Comparison of ENCODE assay signal across 20 cellular contexts in genomic region chrX:12987900-12988594, GRCh38. TPM values are rescaled to one million over a fixed set of nuclear protein-coding genes. Genes with fewer than 3 reads are reported as not detected.
DNase-seq lines count a peak whose midpoint lies in the region; ATAC-seq and TF ChIP-seq lines count a peak whose summit lies in the region.
"Had no signal": no experiment of that assay in that cellular context is flagged by ENCODE, and none has a peak within 500 bp of the region (broad histone marks: within the 10 kb centered on the region; RNA-seq: fewer than 3 reads in every experiment).

No MANE protein-coding gene starts in this region.

- H3K4me2 ChIP-seq in IMR-90 (ENCODE audit: low read depth, low read length): no peak overlapping the region

- no peak overlapping the region for H2BK120ac ChIP-seq in IMR-90 (ENCODE audit: low read depth, low read length)

- H3K18ac ChIP-seq in IMR-90 (ENCODE audit: low read depth, low read length): no peak overlapping the region

- no peak overlapping the region for H3K14ac ChIP-seq in IMR-90 (replicated peaks; ENCODE audit: low read depth, low read length)

- no peak overlapping the region for H3K4ac ChIP-seq in IMR-90 (ENCODE audit: low read depth, low read length)

- no peak for TF ChIP-seq CTCF in IMR-90 (conservative IDR thresholded peaks at IDR 0.05; ENCODE audit: low read depth, low read length)

- in situ Hi-C loops in IMR-90 (cut with MboI; ENCODE audit: low sequenced_read_pairs): loop anchor here (10.0 kb wide), 1 partner anchor 387 kb away; no protein-coding TSS in a partner anchor

- H4K5ac ChIP-seq in IMR-90 (ENCODE audit: low read depth, low read length): no peak overlapping the region

- H3K4me3 ChIP-seq in IMR-90 (ENCODE audit: insufficient read depth, low read depth, low read length): no peak overlapping the region
- H3K4me3 ChIP-seq in mucosa of stomach (ENCODE audit: low read length): no peak overlapping the region
- H3K4me3 ChIP-seq: gastroesophageal sphincter had no signal

- WGBS in IMR-90 (ENCODE audit: extremely low coverage in 2 of 2, insufficient read length in 1 of 2), 2 experiments: 93% methylated on average over 2 of the region's 8 CpGs; no CpG with 5 or more reads in 1 of the 2 experiments

- no peak overlapping the region for H4K91ac ChIP-seq in IMR-90 (ENCODE audit: insufficient read depth, low read depth, low read length)

- no peak overlapping the region for H3K27ac ChIP-seq in IMR-90 (ENCODE audit: insufficient read depth, low read length)
- H3K27ac ChIP-seq: gastroesophageal sphincter had no signal

- peak overlapping the region; percentile 10; the same call in 1 of the 2 replicates for H2BK20ac ChIP-seq in IMR-90 (ENCODE audit: low read depth, low read length)

- no peak overlapping the region for H2BK15ac ChIP-seq in IMR-90 (ENCODE audit: low read depth, low read length)

- peaks cover 26% of the 10 kb centered on the region for H3K27me3 Mint-ChIP-seq in activated T-cell treated with anti-CD3 and anti-CD28 coated beads, Interleukin-2, amount 50 U/mL, for 72 hours (ENCODE audit: low read depth)
- no peaks in the 10 kb centered on the region for H3K27me3 Mint-ChIP-seq in activated T-cell treated with anti-CD3 and anti-CD28 coated beads, Interleukin-2, amount 50 U/mL, for 4 hours (ENCODE audit: low read depth)
- peaks cover 4% of the 10 kb centered on the region for H3K27me3 Mint-ChIP-seq in activated naive CD8-positive, alpha-beta T cell treated with anti-CD3 and anti-CD28 coated beads for 36 hours

- H3K36me3 ChIP-seq in IMR-90 (ENCODE audit: control insufficient read depth, insufficient read depth, low read length) (no peaks in the 10 kb centered on the region), mucosa of stomach (ENCODE audit: control insufficient read depth, insufficient read depth, low read length) (no peaks in the 10 kb centered on the region)
- H3K36me3 ChIP-seq: gastroesophageal sphincter had no signal

- H3K36me3 Mint-ChIP-seq in activated T-cell treated with anti-CD3 and anti-CD28 coated beads, Interleukin-2, amount 50 U/mL, for 72 hours (ENCODE audit: insufficient read depth in 2 of 2): peaks cover 2 to 4% of the 10 kb centered on the region in 2 donors
- no peaks in the 10 kb centered on the region for H3K36me3 Mint-ChIP-seq in activated T-cell treated with anti-CD3 and anti-CD28 coated beads, Interleukin-2, amount 50 U/mL, for 4 hours (ENCODE audit: insufficient read depth)
- H3K36me3 Mint-ChIP-seq in activated naive CD8-positive, alpha-beta T cell treated with anti-CD3 and anti-CD28 coated beads for 36 hours: peaks cover 4% of the 10 kb centered on the region

- no peaks in the 10 kb centered on the region for H3K9me3 ChIP-seq in IMR-90 (ENCODE audit: control insufficient read depth, insufficient read depth, low read length)
- no peaks in the 10 kb centered on the region for H3K9me3 ChIP-seq in mucosa of stomach (ENCODE audit: control insufficient read depth, low read length)
- H3K9me3 ChIP-seq: gastroesophageal sphincter had no signal

- no peak overlapping the region for H2AK9ac ChIP-seq in IMR-90 (replicated peaks; ENCODE audit: low read depth, low read length, poor library complexity)

- TF ChIP-seq RAD21 in IMR-90 (IDR thresholded peaks at IDR 0.05; ENCODE audit: low read length): no peak

- peaks cover 7% of the 10 kb centered on the region; the same call in 1 of the 2 replicates for H3K9me1 ChIP-seq in IMR-90 (ENCODE audit: insufficient read depth, low read length)

- dilution Hi-C loops in IMR-90 (cut with HindIII; ENCODE audit: low sequenced_read_pairs, unreplicated experiment): no loop called here

- H3K27me3 ChIP-seq in IMR-90 (ENCODE audit: control insufficient read depth, insufficient read depth, low read length): no peaks in the 10 kb centered on the region
- H3K27me3 ChIP-seq in mucosa of stomach (ENCODE audit: control insufficient read depth, insufficient read depth, low read length): no peaks in the 10 kb centered on the region
- H3K27me3 ChIP-seq: gastroesophageal sphincter had no signal

- peak overlapping the region in 1 of 2 experiments; percentile 21; a peak in 1 of 4 replicates for H4K8ac ChIP-seq in IMR-90 (ENCODE audit: low read depth in 2 of 2, low read length in 2 of 2)

- intact Hi-C loops in IMR-90 (cut with micrococcal nuclease): no loop called here

- POLR2A ChIA-PET in IMR-90 (lab: Charles Lee; ENCODE audit: unreplicated experiment): no interaction called here

- H3K9ac ChIP-seq in IMR-90 (ENCODE audit: low read depth, low read length) (no peak overlapping the region), mucosa of stomach (ENCODE audit: low read length) (peak overlapping the region; percentile 31)

- CTCF ChIA-PET in IMR-90 (lab: Yijun Ruan, JAX): no interaction called here

- H3K23ac ChIP-seq in IMR-90 (ENCODE audit: low read depth, low read length): no peak overlapping the region

- H3K9me3 Mint-ChIP-seq in activated T-cell treated with anti-CD3 and anti-CD28 coated beads, Interleukin-2, amount 50 U/mL, for 72 hours: no peaks in the 10 kb centered on the region
- H3K9me3 Mint-ChIP-seq in activated T-cell treated with anti-CD3 and anti-CD28 coated beads, Interleukin-2, amount 50 U/mL, for 4 hours: peaks cover 4% of the 10 kb centered on the region
- peaks cover 4% of the 10 kb centered on the region for H3K9me3 Mint-ChIP-seq in activated naive CD8-positive, alpha-beta T cell treated with anti-CD3 and anti-CD28 coated beads for 36 hours

- H3K4me3 Mint-ChIP-seq in activated T-cell treated with anti-CD3 and anti-CD28 coated beads, Interleukin-2, amount 50 U/mL, for 72 hours: peak overlapping the region; percentile 11 to 25
- no peak overlapping the region for H3K4me3 Mint-ChIP-seq in activated T-cell treated with anti-CD3 and anti-CD28 coated beads, Interleukin-2, amount 50 U/mL, for 4 hours
- H3K4me3 Mint-ChIP-seq in activated naive CD8-positive, alpha-beta T cell treated with anti-CD3 and anti-CD28 coated beads for 36 hours: no peak overlapping the region

- no peaks in the 10 kb centered on the region; the same call in 1 of the 2 replicates for H3K4me1 ChIP-seq in IMR-90 (ENCODE audit: control insufficient read depth, insufficient read depth, low read length)
- H3K4me1 ChIP-seq in mucosa of stomach (ENCODE audit: control insufficient read depth, insufficient read depth, low read length): peaks cover 27% of the 10 kb centered on the region

- ATAC-seq in activated T-cell treated with anti-CD3 and anti-CD28 coated beads, Interleukin-2, amount 50 U/mL, for 72 hours (replicated peaks in 1 of 2): no peak
- no peak for ATAC-seq in activated T-cell treated with anti-CD3 and anti-CD28 coated beads, Interleukin-2, amount 50 U/mL, for 4 hours
- ATAC-seq in IMR-90 (ENCODE audit: low read depth): no peak
- ATAC-seq in activated CD4-positive, CD25-positive, alpha-beta regulatory T cell treated with anti-CD3 and anti-CD28 coated beads, Interleukin-2, amount 50 U/mL, for 24 hours: no peak
- ATAC-seq: gastroesophageal sphincter had no signal

- TF ChIP-seq POLR2A in IMR-90 (IDR thresholded peaks at IDR 0.05; ENCODE audit: low read depth, low read length): no peak

- no peaks in the 10 kb centered on the region for H4K20me1 ChIP-seq in IMR-90 (ENCODE audit: insufficient read depth, low read length)

- no peaks in the 10 kb centered on the region for H3K79me1 ChIP-seq in IMR-90 (ENCODE audit: low read depth in 1 of 2, low read length in 2 of 2)

- H3K56ac ChIP-seq in IMR-90 (ENCODE audit: extremely low read depth, insufficient read depth, low read length): no peak overlapping the region

- no peak overlapping the region for H2AK5ac ChIP-seq in IMR-90 (ENCODE audit: low read depth, low read length)

- peaks cover 80% of the 10 kb centered on the region for H3K4me1 Mint-ChIP-seq in activated T-cell treated with anti-CD3 and anti-CD28 coated beads, Interleukin-2, amount 50 U/mL, for 72 hours (ENCODE audit: low read depth)
- peaks cover 57% of the 10 kb centered on the region for H3K4me1 Mint-ChIP-seq in activated T-cell treated with anti-CD3 and anti-CD28 coated beads, Interleukin-2, amount 50 U/mL, for 4 hours (ENCODE audit: low read depth)
- peaks cover 66% of the 10 kb centered on the region for H3K4me1 Mint-ChIP-seq in activated naive CD8-positive, alpha-beta T cell treated with anti-CD3 and anti-CD28 coated beads for 36 hours

- no peak overlapping the region for H3K27ac Mint-ChIP-seq in activated T-cell treated with anti-CD3 and anti-CD28 coated beads, Interleukin-2, amount 50 U/mL, for 72 hours
- H3K27ac Mint-ChIP-seq in activated naive CD8-positive, alpha-beta T cell treated with anti-CD3 and anti-CD28 coated beads for 36 hours: peak overlapping the region; percentile 48

- DNase-seq in activated T-cell treated with anti-CD3 and anti-CD28 coated beads, Interleukin-2, amount 50 U/mL, for 72 hours: no peak
- DNase-seq in activated T-cell treated with anti-CD3 and anti-CD28 coated beads, Interleukin-2, amount 50 U/mL, for 4 hours: no peak
- no peak for DNase-seq in IMR-90
- no peak for DNase-seq in activated naive CD8-positive, alpha-beta T cell treated with anti-CD3 and anti-CD28 coated beads for 36 hours
- DNase-seq in dedifferentiated amniotic fluid mesenchymal stem cell (ENCODE audit: extremely low spot score): no peak
- no peak for DNase-seq in hippocampal formation (lab: John Stamatoyannopoulos, UW)
- DNase-seq: activated CD4-positive, alpha-beta T cell treated with anti-CD3 and anti-CD28 coated beads for 1 hour; erythroblast; left cardiac atrium; MM.1S; NCI-H187 treated with DMSO at 0.1 percent for 48 hours; NCI-H510A; SIG-M5; stimulated activated naive CD4-positive, alpha-beta T cell had no signal

- no peak overlapping the region for H2BK5ac ChIP-seq in IMR-90 (ENCODE audit: low read depth, low read length, poor library complexity, severe bottlenecking)

- H2AFZ ChIP-seq in IMR-90 (replicated peaks; ENCODE audit: low read length, poor library complexity): no peak overlapping the region

- no TSS peak for BruUV-seq in IMR-90 (replicated peaks; lab: Mats Ljungman, UMichigan)

RNA-seq across cellular contexts. Expression of gene TMSB4X, which starts 13.1 kb away (rescaled TPM):
- 1,000 to 10,000 TPM; 4,011 to 4,477 TPM for total RNA-seq in activated T-cell treated with anti-CD3 and anti-CD28 coated beads, Interleukin-2, amount 50 U/mL, for 72 hours
- total RNA-seq in activated T-cell treated with anti-CD3 and anti-CD28 coated beads, Interleukin-2, amount 50 U/mL, for 4 hours: 1,000 to 10,000 TPM; 1,344 to 1,576 (median 1,475) TPM
- 9,222 and 11,116 TPM in 2 replicates for total RNA-seq in IMR-90 (2012; rRNA removed)
- polyA plus RNA-seq in IMR-90 (2012; rRNA removed): 4,133 and 4,648 TPM in 2 replicates
- 4,164 and 9,036 TPM in 2 replicates for polyA plus RNA-seq in IMR-90 (2012; cell fraction: cytosol; rRNA removed)
- 567 and 1,669 TPM in 2 replicates for polyA plus RNA-seq in IMR-90 (2012; cell fraction: nucleus; rRNA removed; ENCODE audit: low replicate concordance)
- 1,000 to 10,000 TPM; 3,478 to 3,646 TPM for total RNA-seq in activated naive CD8-positive, alpha-beta T cell treated with anti-CD3 and anti-CD28 coated beads for 36 hours

RNA-seq across cellular contexts. Expression of gene FAM9C, which starts 56.4 kb away (rescaled TPM):
- under 1 TPM in 1 of 2 donors, not detected in 1; 0.09 TPM for total RNA-seq in activated T-cell treated with anti-CD3 and anti-CD28 coated beads, Interleukin-2, amount 50 U/mL, for 72 hours
- not detected for total RNA-seq in activated T-cell treated with anti-CD3 and anti-CD28 coated beads, Interleukin-2, amount 50 U/mL, for 4 hours
- total RNA-seq in IMR-90 (2012; rRNA removed): not detected in 2 replicates
- not detected in 2 replicates for polyA plus RNA-seq in IMR-90 (2012; rRNA removed)
- polyA plus RNA-seq in IMR-90 (2012; cell fraction: cytosol; rRNA removed): not detected in 2 replicates
- polyA plus RNA-seq in IMR-90 (2012; cell fraction: nucleus; rRNA removed; ENCODE audit: low replicate concordance): not detected in 2 replicates
- total RNA-seq in activated naive CD8-positive, alpha-beta T cell treated with anti-CD3 and anti-CD28 coated beads for 36 hours: not detected
- total RNA-seq: bronchial epithelial cell, gastroesophageal sphincter, H4, left cardiac atrium, mucosa of gallbladder had no signal

Comparison
In these comparisons a context has a peak if more than half of its experiments do, and no peak if none do; other contexts are left out.
1. H3K4me3 Mint-ChIP-seq: peak in activated T-cell treated with anti-CD3 and anti-CD28 coated beads, Interleukin-2, amount 50 U/mL, for 72 hours (2 of 2); none in activated T-cell treated with anti-CD3 and anti-CD28 coated beads, Interleukin-2, amount 50 U/mL, for 4 hours (single experiment) and activated naive CD8-positive, alpha-beta T cell treated with anti-CD3 and anti-CD28 coated beads for 36 hours (single experiment).